8 cellular contexts compared by ENCODE assay signal in genomic region chr14:50560929-50561280, GRCh38. TPM values are rescaled to one million over a fixed set of nuclear protein-coding genes. Genes with fewer than 3 reads are reported as not detected.
DNase-seq lines count a peak whose midpoint lies in the region; ATAC-seq, FAIRE-seq and TF ChIP-seq lines count a peak whose summit lies in the region.

No MANE protein-coding gene starts in this region.

- no peaks in the 10 kb centered on the region for H3K9me3 Mint-ChIP-seq in activated CD8-positive, alpha-beta T cell treated with anti-CD3 and anti-CD28 coated beads for 36 hours

- no peak overlapping the region for H4K5ac ChIP-seq in H1 (ENCODE audit: insufficient read length, low read depth, low read length)

- intact Hi-C loops in activated CD8-positive, alpha-beta T cell treated with anti-CD3 and anti-CD28 coated beads for 36 hours (cut with micrococcal nuclease) = no loop called here

- peak overlapping the region; percentile 36 for H4K91ac ChIP-seq in H1 (replicated peaks; ENCODE audit: insufficient read length, low read length)

- H3K9ac ChIP-seq in H1 (replicated peaks in 1 of 4; ENCODE audit: extremely low read depth in 1 of 4, low read depth in 3 of 4, low read length in 3 of 4) = peak overlapping the region; percentile 37 to 71 (median 64)

- H3K23me2 ChIP-seq in H1 (ENCODE audit: low read depth, low read length) = peaks cover 12% of the 10 kb centered on the region

- peaks cover 6% of the 10 kb centered on the region for H3K4me1 Mint-ChIP-seq in activated CD8-positive, alpha-beta T cell treated with anti-CD3 and anti-CD28 coated beads for 36 hours (ENCODE audit: low read depth)

- peak overlapping the region; percentile 68; the same call in 1 of the 2 replicates for H3K18ac ChIP-seq in H1 (ENCODE audit: extremely low read depth, low read length)

- H3K27me3 ChIP-seq in H1 (replicated peaks in 1 of 4; ENCODE audit: control insufficient read depth in 3 of 4, extremely low read depth in 1 of 4, insufficient read depth in 3 of 4, low read length in 3 of 4) = peaks cover 0 to 3% (median 1%) of the 10 kb centered on the region in 4 experiments; a peak in 3 of 7 replicates

- no peak for TF ChIP-seq CTCF in activated CD8-positive, alpha-beta T cell treated with anti-CD3 and anti-CD28 coated beads for 36 hours (IDR thresholded peaks at IDR 0.05)
- TF ChIP-seq CTCF in H1 (IDR thresholded peaks at IDR 0.05; ENCODE audit: control extremely low read depth in 1 of 3, insufficient read depth in 1 of 3, low read depth in 1 of 3, low read length in 3 of 3) = no peak

- H3K4ac ChIP-seq in H1 (replicated peaks; ENCODE audit: insufficient read length, low read depth, low read length) = peak overlapping the region; percentile 13

- POLR2A ChIA-PET in activated CD8-positive, alpha-beta T cell treated with anti-CD3 and anti-CD28 coated beads for 36 hours (lab: Charles Lee) = interaction anchor here (0.6 kb wide), 3 partner anchors 210 to 711 kb away, joined by 3 read pairs; no protein-coding TSS in a partner anchor
- POLR2A ChIA-PET in H1 (lab: Charles Lee; ENCODE audit: partially characterized antibody) = interaction anchor here (0.6 to 1.0 kb wide), 3 partner anchors 20 to 443 kb away, joined by 3 to 4 read pairs (median 3); no protein-coding TSS in a partner anchor

- 0 out of 2 replicates have a peak overlapping the region, but pooled peaks have one; percentile 27 for H2BK5ac ChIP-seq in H1 (ENCODE audit: low read depth, low read length)

- no peak for TF ChIP-seq RAD21 in H1 (IDR thresholded peaks at IDR 0.05 in 1 of 2, conservative IDR thresholded peaks at IDR 0.05 in 1 of 2; ENCODE audit: low read depth in 2 of 2, low read length in 2 of 2)

- no peak for TF ChIP-seq POLR2A in H1 (IDR thresholded peaks at IDR 0.05; ENCODE audit: control extremely low read depth in 1 of 2, low read depth in 2 of 2, low read length in 2 of 2)

- DNase-seq in A172 (ENCODE audit: low spot score) (peak; percentile 44), NCI-H345 (lab: John Stamatoyannopoulos, UW) (peak; percentile 81), H1 (ENCODE audit: low read depth in 1 of 2, low spot score in 2 of 2) (peak in 1 of 2 experiments; percentile 67), medulla oblongata (ENCODE audit: extremely low spot score) (peak; percentile 85)
- DNase-seq in activated CD8-positive, alpha-beta T cell treated with anti-CD3 and anti-CD28 coated beads for 36 hours = peak; percentile 74
- peak; percentile 37 to 62 (median 47) for DNase-seq in stimulated activated CD4-positive, alpha-beta T cell treated with anti-CD3 and anti-CD28 coated beads, TNF-alpha, amount 100 ng/mL, for 4 hours (ENCODE audit: low read depth in 3 of 3)

- no peak overlapping the region for H2BK15ac ChIP-seq in H1 (ENCODE audit: low read length)

- CTCF ChIA-PET in activated CD8-positive, alpha-beta T cell treated with anti-CD3 and anti-CD28 coated beads for 36 hours (lab: Charles Lee) = interaction anchor here (0.7 to 1.9 kb wide), 2 partner anchors 18 to 299 kb away, joined by 3 to 6 read pairs; no protein-coding TSS in a partner anchor
- CTCF ChIA-PET in H1 (lab: Charles Lee; ENCODE audit: partially characterized antibody) = interaction anchor here (1.0 to 1.9 kb wide), 3 partner anchors 18 to 490 kb away, joined by 3 to 5 read pairs (median 4); no protein-coding TSS in a partner anchor

- H3K56ac ChIP-seq in H1 (replicated peaks; ENCODE audit: insufficient read length, low read depth, low read length) = no peak overlapping the region

- ATAC-seq in GM19351 (IDR thresholded peaks at IDR 0.05; ENCODE audit: unreplicated experiment) (peak; percentile 18), HG03378 (IDR thresholded peaks at IDR 0.05; ENCODE audit: unreplicated experiment) (no peak)
- peak; percentile 61 for ATAC-seq in activated CD8-positive, alpha-beta T cell treated with anti-CD3 and anti-CD28 coated beads for 36 hours

- no peak overlapping the region for H3K27ac ChIP-seq in H1 (ENCODE audit: low read depth, low read length)

- no peak overlapping the region for H2BK20ac ChIP-seq in H1 (ENCODE audit: low read length)

- no peaks in the 10 kb centered on the region for H4K20me1 ChIP-seq in H1 (replicated peaks in 1 of 2; ENCODE audit: control insufficient read depth in 1 of 2, insufficient read depth in 2 of 2, low read length in 2 of 2)

- TF ChIP-seq EP300 in H1 (IDR thresholded peaks at IDR 0.05; ENCODE audit: borderline replicate concordance in 1 of 2, low read depth in 2 of 2, low read length in 2 of 2) = no peak

- H3K79me1 ChIP-seq in H1 (ENCODE audit: low read depth, low read length) = no peaks in the 10 kb centered on the region

- H3K4me3 Mint-ChIP-seq in activated CD8-positive, alpha-beta T cell treated with anti-CD3 and anti-CD28 coated beads for 36 hours = peak overlapping the region; percentile 78

- H3K27ac Mint-ChIP-seq in activated CD8-positive, alpha-beta T cell treated with anti-CD3 and anti-CD28 coated beads for 36 hours = no peak overlapping the region

- H2BK12ac ChIP-seq in H1 (ENCODE audit: low read depth, low read length) = no peak overlapping the region

- no peaks in the 10 kb centered on the region for H3K9me3 ChIP-seq in H1 (ENCODE audit: insufficient read depth in 2 of 2, low read depth in 1 of 2, low read length in 1 of 2)

- peak overlapping the region; percentile 62 to 88 (median 83) for H3K4me3 ChIP-seq in H1 (ENCODE audit: extremely low read depth in 1 of 4, insufficient read depth in 2 of 4, low read depth in 3 of 4, low read length in 4 of 4)

- FAIRE-seq in H1 (lab: Jason Lieb, UNC) = no peak

- H2AK5ac ChIP-seq in H1 (ENCODE audit: low read depth, low read length) = no peak overlapping the region

- peaks cover 44% of the 10 kb centered on the region for H3K27me3 Mint-ChIP-seq in activated CD8-positive, alpha-beta T cell treated with anti-CD3 and anti-CD28 coated beads for 36 hours

- no peaks in the 10 kb centered on the region for H3K36me3 ChIP-seq in H1 (ENCODE audit: control insufficient read depth in 2 of 4, insufficient read depth in 4 of 4, low read length in 3 of 4)

- H3K23ac ChIP-seq in H1 (ENCODE audit: insufficient read length) = no peak overlapping the region

- peak overlapping the region; percentile 94 for H2AFZ ChIP-seq in H1 (ENCODE audit: low read length)

- peak overlapping the region; percentile 75 to 94 for H3K4me2 ChIP-seq in H1 (ENCODE audit: insufficient read depth in 1 of 2, low read depth in 2 of 2, low read length in 2 of 2)

- peak overlapping the region; percentile 8 for H3K14ac ChIP-seq in H1 (ENCODE audit: insufficient read length)

- 4% methylated on average over 18 of the region's 21 CpGs; no CpG with 5 or more reads in 1 of the 2 experiments for WGBS in H1 (ENCODE audit: extremely low coverage in 1 of 2, insufficient coverage in 1 of 2, insufficient read length in 1 of 2, insufficient replicate concordance in 2 of 2, low coverage in 1 of 2, low lambda C conversion rate in 2 of 2, missing lambda C conversion rate in 1 of 2), 2 experiments

- no peak overlapping the region for H2BK120ac ChIP-seq in H1 (replicated peaks; ENCODE audit: low read depth, low read length)

- peak overlapping the region; percentile 93; the same call in 1 of the 2 replicates for H4K8ac ChIP-seq in H1 (ENCODE audit: extremely low read depth, insufficient read depth, low read length)

- H3K36me3 Mint-ChIP-seq in activated CD8-positive, alpha-beta T cell treated with anti-CD3 and anti-CD28 coated beads for 36 hours (ENCODE audit: low read depth) = no peaks in the 10 kb centered on the region

- peaks cover 0 to 3% (median 1%) of the 10 kb centered on the region in 4 experiments; a peak in 1 of 7 replicates for H3K4me1 ChIP-seq in H1 (replicated peaks in 1 of 4; ENCODE audit: control insufficient read depth in 3 of 4, insufficient read depth in 4 of 4, low read length in 3 of 4)

- H3K79me2 ChIP-seq in H1 (ENCODE audit: control insufficient read depth in 1 of 2, insufficient read depth in 2 of 2, low read length in 2 of 2) = no peaks in the 10 kb centered on the region

TF ChIP-seq in H1, 55 proteins besides CTCF, POLR2A, EP300 and RAD21:
- TF ChIP-seq JUND (IDR thresholded peaks at IDR 0.05; ENCODE audit: low read length) (no peak), CBX5 (IDR thresholded peaks at IDR 0.05; ENCODE audit: low read depth, low read length) (no peak), CREB1 (IDR thresholded peaks at IDR 0.05) (no peak), SUZ12 (IDR thresholded peaks at IDR 0.05; ENCODE audit: low read length) (peak; percentile 30; the same call in 1 of the 2 replicates), CHD2 (IDR thresholded peaks at IDR 0.05; ENCODE audit: low read length) (no peak)

RNA-seq across cellular contexts. Expression of gene ATL1, which starts 1.0 kb away (rescaled TPM):
- total RNA-seq in A172 (2014; rRNA removed; shearing (Covaris generic)) = 14.0 and 15.8 TPM in 2 replicates
- 1 to 10 TPM in 1 of 2 experiments, under 1 TPM in 1; 0.81 to 1.1 TPM for total RNA-seq in activated CD8-positive, alpha-beta T cell treated with anti-CD3 and anti-CD28 coated beads for 36 hours
- 4.2 and 5.9 TPM in 2 replicates for total RNA-seq in H1 (2021; fragmentation: NEBNext Ultra II Directional; extraction: Animal tissue kit (Norgen Biotek cat#: 25700))
- polyA plus RNA-seq in H1 (2011; rRNA removed) = 2.1 and 4.0 TPM in 2 replicates
- 4.3 TPM for polyA plus RNA-seq in H1 (2011; cell fraction: cytosol; rRNA removed)
- 3.4 TPM for polyA plus RNA-seq in H1 (2011; cell fraction: nucleus; rRNA removed)
- polyA plus RNA-seq in H1 (2012, experiment 1 of 2) = 3.9 to 5.0 TPM (median 4.6 TPM) in 4 replicates
- 0.38 TPM for polyA plus RNA-seq in H1 (2012, experiment 2 of 2)
- polyA plus RNA-seq in H1 (2013, experiment 1 of 2) = 4.5 TPM
- 5.7 TPM for polyA plus RNA-seq in H1 (2013, experiment 2 of 2)
- 6.0 and 7.2 TPM in 2 replicates for polyA minus RNA-seq in H1 (2011; rRNA and poly(A)+ RNA removed)
- 6.2 TPM for polyA minus RNA-seq in H1 (2011; cell fraction: cytosol; rRNA and poly(A)+ RNA removed)
- 8.5 TPM for polyA minus RNA-seq in H1 (2011; cell fraction: nucleus; rRNA and poly(A)+ RNA removed)

RNA-seq across cellular contexts. Expression of gene MAP4K5, which starts 28.5 kb away (rescaled TPM):
- total RNA-seq in A172 (2014; rRNA removed; shearing (Covaris generic)) = 42.0 and 44.4 TPM in 2 replicates
- 10 to 100 TPM; 26.2 to 28.1 TPM for total RNA-seq in activated CD8-positive, alpha-beta T cell treated with anti-CD3 and anti-CD28 coated beads for 36 hours
- total RNA-seq in H1 (2021; fragmentation: NEBNext Ultra II Directional; extraction: Animal tissue kit (Norgen Biotek cat#: 25700)) = 34.5 and 35.3 TPM in 2 replicates
- polyA plus RNA-seq in H1 (2011; rRNA removed) = 7.6 and 9.2 TPM in 2 replicates
- polyA plus RNA-seq in H1 (2011; cell fraction: cytosol; rRNA removed) = 12.8 TPM
- 20.2 TPM for polyA plus RNA-seq in H1 (2011; cell fraction: nucleus; rRNA removed)
- 9.0 to 16.8 TPM (median 12.9 TPM) in 4 replicates for polyA plus RNA-seq in H1 (2012, experiment 1 of 2)
- 0.92 TPM for polyA plus RNA-seq in H1 (2012, experiment 2 of 2)
- 19.2 TPM for polyA plus RNA-seq in H1 (2013, experiment 1 of 2)
- polyA plus RNA-seq in H1 (2013, experiment 2 of 2) = 18.2 TPM
- 9.2 and 12.0 TPM in 2 replicates for polyA minus RNA-seq in H1 (2011; rRNA and poly(A)+ RNA removed)
- 13.9 TPM for polyA minus RNA-seq in H1 (2011; cell fraction: cytosol; rRNA and poly(A)+ RNA removed)
- polyA minus RNA-seq in H1 (2011; cell fraction: nucleus; rRNA and poly(A)+ RNA removed) = 43.1 TPM
